14 cellular contexts compared by ENCODE assay signal in genomic region chr20:47535088-47535487, GRCh38. TPM values are rescaled to one million over a fixed set of nuclear protein-coding genes. Genes with fewer than 3 reads are reported as not detected.
DNase-seq lines count a peak whose midpoint lies in the region; ATAC-seq and TF ChIP-seq lines count a peak whose summit lies in the region.
"Had no signal": no experiment of that assay in that cellular context is flagged by ENCODE, and none has a peak within 500 bp of the region (broad histone marks: within the 10 kb centered on the region; RNA-seq: fewer than 3 reads in every experiment).

No MANE protein-coding gene starts in this region.

- dilution Hi-C loops in mammary epithelial cell (cut with HindIII; ENCODE audit: low sequenced_read_pairs) = no loop called here

- H3K4me1 Mint-ChIP-seq in activated T-cell treated with anti-CD3 and anti-CD28 coated beads, Interleukin-2, amount 50 U/mL, for 24 hours (ENCODE audit: low read depth) = peaks cover 68% of the 10 kb centered on the region
- H3K4me1 Mint-ChIP-seq in stimulated activated naive B cell treated with anti-CD40 and anti-IgM and Interleukin-4, amounts not matched to agents 10 μg/mL and 1 μg/mL and 100 μg/mL, for 72 hours = peaks cover 34 to 83% of the 10 kb centered on the region in 2 donors

- in situ Hi-C loops in mammary epithelial cell (cut with MboI; ENCODE audit: low sequenced_read_pairs in 2 of 2) = no loop called here

- BruUV-seq in mammary epithelial cell (replicated peaks; lab: Mats Ljungman, UMichigan) = no TSS peak

- no peaks in the 10 kb centered on the region for H3K4me1 ChIP-seq in mammary epithelial cell (ENCODE audit: insufficient read depth, low read length)
- H3K4me1 ChIP-seq: colonic mucosa had no signal

- H3K27ac Mint-ChIP-seq in activated T-cell treated with anti-CD3 and anti-CD28 coated beads, Interleukin-2, amount 50 U/mL, for 24 hours = peak overlapping the region; percentile 61
- peak overlapping the region; percentile 37 for H3K27ac Mint-ChIP-seq in stimulated activated naive B cell treated with anti-CD40 and anti-IgM and Interleukin-4, amounts not matched to agents 10 μg/mL and 1 μg/mL and 100 μg/mL, for 72 hours
- H3K27ac Mint-ChIP-seq in activated naive CD4-positive, alpha-beta T cell treated with anti-CD3 and anti-CD28 coated beads, Interleukin-2, amount 50 U/mL, for 72 hours = peak overlapping the region in 1 of 2 donors; percentile 27
- H3K27ac Mint-ChIP-seq: activated naive CD4-positive, alpha-beta T cell treated with anti-CD3 and anti-CD28 coated beads, Interleukin-2, amount 10 ng/mL, durations not matched to agents 7 days and 5 days had no signal

- 92% methylated on average over 8 of the region's 8 CpGs for WGBS in mammary epithelial cell (ENCODE audit: low coverage, missing lambda C conversion rate)

- peak; percentile 33 to 49 for ATAC-seq in stimulated activated naive B cell treated with anti-CD40 and anti-IgM and Interleukin-4, amounts not matched to agents 10 μg/mL and 1 μg/mL and 100 μg/mL, for 72 hours (replicated peaks)
- no peak for ATAC-seq in HG03108 (IDR thresholded peaks at IDR 0.05; ENCODE audit: unreplicated experiment)
- no peak for ATAC-seq in activated naive CD4-positive, alpha-beta T cell treated with anti-CD3 and anti-CD28 coated beads, Interleukin-2, amount 50 U/mL, for 72 hours

- CTCF ChIA-PET in mammary epithelial cell (lab: Charles Lee; ENCODE audit: low non-redundant PET) = no interaction called here

- H3K27ac ChIP-seq in mammary epithelial cell (ENCODE audit: insufficient read depth, low read depth, low read length) = no peak overlapping the region
- H3K27ac ChIP-seq: colonic mucosa, upper lobe of left lung had no signal

- H3K4me2 ChIP-seq in mammary epithelial cell (ENCODE audit: insufficient read depth, low read depth, low read length) = no peak overlapping the region

- intact Hi-C loops in mammary epithelial cell (cut with micrococcal nuclease) = no loop called here

- peaks cover 77% of the 10 kb centered on the region for H3K36me3 Mint-ChIP-seq in activated T-cell treated with anti-CD3 and anti-CD28 coated beads, Interleukin-2, amount 50 U/mL, for 24 hours (ENCODE audit: low read depth)
- peaks cover 29 to 48% of the 10 kb centered on the region in 2 donors for H3K36me3 Mint-ChIP-seq in stimulated activated naive B cell treated with anti-CD40 and anti-IgM and Interleukin-4, amounts not matched to agents 10 μg/mL and 1 μg/mL and 100 μg/mL, for 72 hours
- H3K36me3 Mint-ChIP-seq in activated naive CD4-positive, alpha-beta T cell treated with anti-CD3 and anti-CD28 coated beads, Interleukin-2, amount 50 U/mL, for 72 hours = peaks cover 11 to 27% of the 10 kb centered on the region in 2 donors

- no peaks in the 10 kb centered on the region for H3K36me3 ChIP-seq in mammary epithelial cell (ENCODE audit: insufficient read depth, low read length)
- H3K36me3 ChIP-seq: colonic mucosa, upper lobe of left lung had no signal

- no peaks in the 10 kb centered on the region for H4K20me1 ChIP-seq in mammary epithelial cell (ENCODE audit: insufficient read depth, low read length)

- peaks cover 81% of the 10 kb centered on the region for H3K79me2 ChIP-seq in mammary epithelial cell (ENCODE audit: insufficient read depth, low read length)

- TF ChIP-seq CTCF in NB4 (IDR thresholded peaks at IDR 0.05; ENCODE audit: low read depth, low read length) = no peak
- TF ChIP-seq CTCF in choroid plexus epithelial cell (conservative IDR thresholded peaks at IDR 0.05; ENCODE audit: low read depth, low read length) = peak; percentile 36
- no peak for TF ChIP-seq CTCF in mammary epithelial cell (conservative IDR thresholded peaks at IDR 0.05 in 1 of 2, IDR thresholded peaks at IDR 0.05 in 1 of 2; ENCODE audit: extremely low read depth in 1 of 2, insufficient read depth in 1 of 2, low read depth in 1 of 2, low read length in 2 of 2)

- H3K9me3 ChIP-seq in mammary epithelial cell (replicated peaks; ENCODE audit: insufficient read depth, low read length) = no peaks in the 10 kb centered on the region
- H3K9me3 ChIP-seq: colonic mucosa, upper lobe of left lung had no signal

- H3K9me3 Mint-ChIP-seq in activated T-cell treated with anti-CD3 and anti-CD28 coated beads, Interleukin-2, amount 50 U/mL, for 24 hours = no peaks in the 10 kb centered on the region
- no peaks in the 10 kb centered on the region for H3K9me3 Mint-ChIP-seq in stimulated activated naive B cell treated with anti-CD40 and anti-IgM and Interleukin-4, amounts not matched to agents 10 μg/mL and 1 μg/mL and 100 μg/mL, for 72 hours
- H3K9me3 Mint-ChIP-seq in activated naive CD4-positive, alpha-beta T cell treated with anti-CD3 and anti-CD28 coated beads, Interleukin-2, amount 50 U/mL, for 72 hours = no peaks in the 10 kb centered on the region
- H3K9me3 Mint-ChIP-seq: activated naive CD4-positive, alpha-beta T cell treated with anti-CD3 and anti-CD28 coated beads, Interleukin-2, amount 10 ng/mL, durations not matched to agents 7 days and 5 days had no signal

- TF ChIP-seq POLR2A in NB4 (IDR thresholded peaks at IDR 0.05; ENCODE audit: extremely low read depth, insufficient read length) = no peak

- no peak overlapping the region for H3K4me3 Mint-ChIP-seq in activated T-cell treated with anti-CD3 and anti-CD28 coated beads, Interleukin-2, amount 50 U/mL, for 24 hours
- no peak overlapping the region for H3K4me3 Mint-ChIP-seq in stimulated activated naive B cell treated with anti-CD40 and anti-IgM and Interleukin-4, amounts not matched to agents 10 μg/mL and 1 μg/mL and 100 μg/mL, for 72 hours
- H3K4me3 Mint-ChIP-seq: activated naive CD4-positive, alpha-beta T cell treated with anti-CD3 and anti-CD28 coated beads, Interleukin-2, amount 10 ng/mL, durations not matched to agents 7 days and 5 days had no signal

- H3K27me3 ChIP-seq in mammary epithelial cell (ENCODE audit: insufficient read depth, low read length) = no peaks in the 10 kb centered on the region
- H3K27me3 ChIP-seq: colonic mucosa, upper lobe of left lung had no signal

- no peak overlapping the region for H3K4me3 ChIP-seq in NB4 (ENCODE audit: low read depth, low read length)
- H3K4me3 ChIP-seq in choroid plexus epithelial cell (ENCODE audit: low read depth, low read length) = no peak overlapping the region
- no peak overlapping the region for H3K4me3 ChIP-seq in mammary epithelial cell (replicated peaks in 1 of 3; ENCODE audit: insufficient read depth in 1 of 3, low read depth in 2 of 3, low read length in 3 of 3)
- H3K4me3 ChIP-seq: colonic mucosa, upper lobe of left lung had no signal

- no peak overlapping the region for H2AFZ ChIP-seq in mammary epithelial cell (ENCODE audit: low read depth, low read length)

- H3K9ac ChIP-seq in mammary epithelial cell (ENCODE audit: insufficient read depth, low read length) = no peak overlapping the region

- no peak for DNase-seq in activated T-cell treated with anti-CD3 and anti-CD28 coated beads, Interleukin-2, amount 50 U/mL, for 24 hours
- no peak for DNase-seq in activated T-cell treated with anti-CD3 and anti-CD28 coated beads, Interleukin-2, amount 50 U/mL, for 1 hour
- DNase-seq in NB4 (ENCODE audit: low read depth) (peak; percentile 27), choroid plexus epithelial cell (ENCODE audit: low read depth) (no peak), mammary epithelial cell (no peak)
- DNase-seq in stimulated activated naive B cell treated with anti-CD40 and anti-IgM and Interleukin-4, amounts not matched to agents 10 μg/mL and 1 μg/mL and 100 μg/mL, for 72 hours = no peak
- DNase-seq in activated naive CD4-positive, alpha-beta T cell treated with anti-CD3 and anti-CD28 coated beads, Interleukin-2, amount 50 U/mL, for 72 hours (ENCODE audit: low spot score in 2 of 2) = no peak
- DNase-seq: activated naive CD4-positive, alpha-beta T cell treated with anti-CD3 and anti-CD28 coated beads, Interleukin-2, amount 10 ng/mL, durations not matched to agents 7 days and 5 days; colonic mucosa; foreskin melanocyte; GF-D8; NCI-H1417 treated with DMSO at 0.1 percent for 48 hours; upper lobe of left lung had no signal

- H3K27me3 Mint-ChIP-seq in activated T-cell treated with anti-CD3 and anti-CD28 coated beads, Interleukin-2, amount 50 U/mL, for 24 hours = no peaks in the 10 kb centered on the region
- no peaks in the 10 kb centered on the region for H3K27me3 Mint-ChIP-seq in stimulated activated naive B cell treated with anti-CD40 and anti-IgM and Interleukin-4, amounts not matched to agents 10 μg/mL and 1 μg/mL and 100 μg/mL, for 72 hours
- H3K27me3 Mint-ChIP-seq: activated naive CD4-positive, alpha-beta T cell treated with anti-CD3 and anti-CD28 coated beads, Interleukin-2, amount 10 ng/mL, durations not matched to agents 7 days and 5 days had no signal

RNA-seq across cellular contexts. Expression of gene NCOA3, which starts 33.4 kb away (rescaled TPM):
- total RNA-seq in activated naive CD4-positive, alpha-beta T cell treated with anti-CD3 and anti-CD28 coated beads, Interleukin-2, amount 50 U/mL, for 72 hours = 10 to 100 TPM; 81.6 to 92.6 TPM
- 10 to 100 TPM; 26.7 to 29.6 TPM for total RNA-seq in mammary epithelial cell
- polyA plus RNA-seq in mammary epithelial cell = 15.5 TPM
- 39.6 TPM for polyA minus RNA-seq in mammary epithelial cell

Comparison
In these comparisons a context has a peak if more than half of its experiments do, and no peak if none do; other contexts are left out.
1. ATAC-seq: peak in stimulated activated naive B cell treated with anti-CD40 and anti-IgM and Interleukin-4, amounts not matched to agents 10 μg/mL and 1 μg/mL and 100 μg/mL, for 72 hours (2 of 2); none in HG03108 (single experiment) and activated naive CD4-positive, alpha-beta T cell treated with anti-CD3 and anti-CD28 coated beads, Interleukin-2, amount 50 U/mL, for 72 hours (0 of 2).